ENCODE assay signal across 42 cellular contexts in genomic region chr12:57193706-57194245, GRCh38. TPM values are rescaled to one million over a fixed set of nuclear protein-coding genes. Genes with fewer than 3 reads are reported as not detected.
"Had no signal": no experiment of that assay in that cellular context is flagged by ENCODE, and none has a peak within 500 bp of the region (broad histone marks: within the 10 kb centered on the region; RNA-seq: fewer than 3 reads in every experiment).

No MANE protein-coding gene starts in this region.

- H3K9ac ChIP-seq: parathyroid adenoma had no signal

- H3K36me3 Mint-ChIP-seq: activated naive CD4-positive, alpha-beta T cell treated with anti-CD3 and anti-CD28 coated beads, Interleukin-2, amount 10 ng/mL, durations not matched to agents 7 days and 5 days; naive B cell; stimulated activated memory B cell treated with anti-CD40 and anti-IgM and Interleukin-4, amounts not matched to agents 10 μg/mL and 1 μg/mL and 100 μg/mL, for 72 hours had no signal

- H3K27me3 Mint-ChIP-seq: activated T-cell treated with anti-CD3 and anti-CD28 coated beads, Interleukin-2, amount 50 U/mL, for 24 hours; stimulated activated memory B cell treated with anti-CD40 and anti-IgM and Interleukin-4, amounts not matched to agents 10 μg/mL and 1 μg/mL and 100 μg/mL, for 72 hours had no signal

- H3K4me3 ChIP-seq: coronary artery, heart left ventricle, right atrium auricular region, smooth muscle cell, stomach, thyroid gland, upper lobe of left lung, vagina had no signal

- H3K4me3 Mint-ChIP-seq: activated naive CD4-positive, alpha-beta T cell treated with anti-CD3 and anti-CD28 coated beads, Interleukin-2, amount 10 ng/mL, durations not matched to agents 7 days and 5 days; activated T-cell treated with anti-CD3 and anti-CD28 coated beads, Interleukin-2, amount 50 U/mL, for 24 hours; effector memory CD8-positive, alpha-beta T cell; immature natural killer cell; mesothelial cell of epicardium; naive B cell; stimulated activated memory B cell treated with anti-CD40 and anti-IgM and Interleukin-4, amounts not matched to agents 10 μg/mL and 1 μg/mL and 100 μg/mL, for 72 hours had no signal

- ATAC-seq: activated CD4-positive, CD25-positive, alpha-beta regulatory T cell treated with anti-CD3 and anti-CD28 coated beads, Interleukin-2, amount 50 U/mL, for 24 hours; effector memory CD8-positive, alpha-beta T cell; heart left ventricle; left colon; stimulated activated memory B cell treated with anti-CD40 and anti-IgM and Interleukin-4, amounts not matched to agents 10 μg/mL and 1 μg/mL and 100 μg/mL, for 72 hours had no signal

- H3K4me1 Mint-ChIP-seq: activated naive CD4-positive, alpha-beta T cell treated with anti-CD3 and anti-CD28 coated beads, Interleukin-2, amount 10 ng/mL, durations not matched to agents 7 days and 5 days; mesothelial cell of epicardium; stimulated activated memory B cell treated with anti-CD40 and anti-IgM and Interleukin-4, amounts not matched to agents 10 μg/mL and 1 μg/mL and 100 μg/mL, for 72 hours had no signal

- H3K4me2 ChIP-seq: smooth muscle cell had no signal

- H2AFZ ChIP-seq: parathyroid adenoma had no signal

- H3K4me1 ChIP-seq: parathyroid adenoma, stomach, vagina had no signal

- H3K27ac Mint-ChIP-seq: activated naive CD4-positive, alpha-beta T cell treated with anti-CD3 and anti-CD28 coated beads, Interleukin-2, amount 10 ng/mL, durations not matched to agents 7 days and 5 days; activated T-cell treated with anti-CD3 and anti-CD28 coated beads, Interleukin-2, amount 50 U/mL, for 24 hours; effector memory CD8-positive, alpha-beta T cell; immature natural killer cell; mesothelial cell of epicardium; naive B cell; stimulated activated memory B cell treated with anti-CD40 and anti-IgM and Interleukin-4, amounts not matched to agents 10 μg/mL and 1 μg/mL and 100 μg/mL, for 72 hours had no signal

- H3K27ac ChIP-seq: brain microvascular endothelial cell, coronary artery, heart left ventricle, parathyroid adenoma, right atrium auricular region, stomach, thyroid gland, upper lobe of left lung, vagina, VCaP had no signal

- H3K9me3 ChIP-seq: heart left ventricle, right atrium auricular region, stomach, thyroid gland, upper lobe of left lung, vagina had no signal

- DNase-seq: activated CD4-positive, alpha-beta T cell treated with anti-CD3 and anti-CD28 coated beads for 48 hours; activated CD4-positive, alpha-beta T cell treated with anti-CD3 and anti-CD28 coated beads, Interleukin-2, amount 50 U/mL, for 48 hours; activated CD8-positive, alpha-beta memory T cell treated with anti-CD3 and anti-CD28 coated beads, Interleukin-2, amount 50 U/mL, for 4 hours; activated gamma-delta T cell; activated naive CD4-positive, alpha-beta T cell treated with anti-CD3 and anti-CD28 coated beads, Interleukin-2, amount 10 ng/mL, durations not matched to agents 7 days and 5 days; activated T-cell treated with anti-CD3 and anti-CD28 coated beads, Interleukin-2, amount 50 U/mL, for 24 hours; amniotic stem cell; brain microvascular endothelial cell; effector memory CD8-positive, alpha-beta T cell; erythroblast; heart left ventricle; hypothalamus; immature natural killer cell; kidney; left colon; mammary epithelial cell; naive B cell; occipital lobe; stimulated activated CD4-positive, alpha-beta T cell treated with anti-CD3 and anti-CD28 coated beads, Interleukin-1b, Interleukin-23, amount 100 ng/mL, for 48 hours; stimulated activated CD4-positive, alpha-beta T cell treated with anti-CD3 and anti-CD28 coated beads, Interleukin-4, amount 100 ng/mL, for 4 hours; stimulated activated CD8-positive, alpha-beta memory T cell treated with anti-CD3 and anti-CD28 coated beads, Interleukin-4, amount 100 ng/mL, for 48 hours; stomach; thyroid gland had no signal

- H3K27me3 ChIP-seq: brain microvascular endothelial cell, heart left ventricle, right atrium auricular region, stomach, thyroid gland, upper lobe of left lung, vagina had no signal

- H3K9me3 Mint-ChIP-seq: activated T-cell treated with anti-CD3 and anti-CD28 coated beads, Interleukin-2, amount 50 U/mL, for 24 hours; effector memory CD8-positive, alpha-beta T cell; immature natural killer cell; mesothelial cell of epicardium; naive B cell; stimulated activated memory B cell treated with anti-CD40 and anti-IgM and Interleukin-4, amounts not matched to agents 10 μg/mL and 1 μg/mL and 100 μg/mL, for 72 hours had no signal

RNA-seq across cellular contexts. Expression of gene NXPH4, which starts 22.8 kb away (rescaled TPM):
- total RNA-seq: left colon, liver had no signal
- polyA plus RNA-seq: immature natural killer cell had no signal

RNA-seq across cellular contexts. Expression of gene LRP1-AS, which starts 46.4 kb away (rescaled TPM):
- total RNA-seq: activated CD8-positive, alpha-beta memory T cell treated with anti-CD3 and anti-CD28 coated beads for 36 hours; astrocyte; cardiac septum; cerebellum; fibroblast of lung; fibroblast of villous mesenchyme; heart left ventricle; kidney; left colon; liver; mammary epithelial cell; mesothelial cell of epicardium; occipital lobe; pulmonary artery endothelial cell; right atrium auricular region; smooth muscle cell; stomach; thyroid gland; upper lobe of left lung; vagina had no signal
- polyA plus RNA-seq: fibroblast of lung, heart left ventricle, immature natural killer cell, liver, mammary epithelial cell, neural cell, smooth muscle cell, stomach had no signal

RNA-seq across cellular contexts. Expression of gene STAC3, which starts 57.2 kb away (rescaled TPM):
- polyA plus RNA-seq: immature natural killer cell, smooth muscle cell had no signal
